28 cellular contexts compared by ENCODE assay signal in the genomic region with DNA sequence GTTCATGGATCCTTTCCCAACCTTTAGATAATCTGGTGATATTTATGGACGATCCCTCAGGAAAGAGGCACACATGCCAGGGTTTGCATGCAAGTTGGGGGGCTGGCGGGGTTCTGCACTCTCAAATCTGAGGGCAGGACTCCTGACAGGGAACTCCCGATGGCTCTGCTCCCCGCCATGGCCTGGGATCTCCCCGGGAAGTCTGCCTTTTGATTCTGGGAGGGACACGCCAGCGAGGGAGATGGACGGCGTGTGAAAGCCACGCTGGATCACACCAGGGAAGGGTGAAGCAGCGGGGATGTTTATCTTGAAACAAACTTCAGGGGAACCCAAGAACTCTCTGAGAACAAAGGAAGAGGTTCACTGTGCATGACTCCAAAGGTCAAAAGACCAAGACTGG. TPM values are rescaled to one million over a fixed set of nuclear protein-coding genes. Genes with fewer than 3 reads are reported as not detected.
DNase-seq lines count a peak whose midpoint lies in the region; ATAC-seq and TF ChIP-seq lines count a peak whose summit lies in the region.
"Had no signal": no experiment of that assay in that cellular context is flagged by ENCODE, and none has a peak within 500 bp of the region (broad histone marks: within the 10 kb centered on the region; RNA-seq: fewer than 3 reads in every experiment).

No MANE protein-coding gene starts in this region.

- peak overlapping the region; percentile 56 for H3K4me3 Mint-ChIP-seq in dendritic cell treated with granulocyte-macrophage colony-stimulating factor and Interleukin-4, amounts not matched to agents 40 ng/mL and 50 ng/mL, for 4 days
- no peak overlapping the region for H3K4me3 Mint-ChIP-seq in activated CD8-positive, alpha-beta T cell treated with anti-CD3 and anti-CD28 coated beads for 36 hours
- H3K4me3 Mint-ChIP-seq: activated CD4-positive, alpha-beta memory T cell treated with anti-CD3 and anti-CD28 coated beads for 36 hours; activated naive CD4-positive, alpha-beta T cell treated with anti-CD3 and anti-CD28 coated beads, Interleukin-2, amount 10 ng/mL, durations not matched to agents 7 days and 5 days; HFFc6; neural crest cell had no signal

- H3K9me3 Mint-ChIP-seq in dendritic cell treated with granulocyte-macrophage colony-stimulating factor and Interleukin-4, amounts not matched to agents 40 ng/mL and 50 ng/mL, for 4 days = no peaks in the 10 kb centered on the region
- no peaks in the 10 kb centered on the region for H3K9me3 Mint-ChIP-seq in activated CD8-positive, alpha-beta T cell treated with anti-CD3 and anti-CD28 coated beads for 36 hours
- H3K9me3 Mint-ChIP-seq: activated CD4-positive, alpha-beta memory T cell treated with anti-CD3 and anti-CD28 coated beads for 36 hours; activated naive CD4-positive, alpha-beta T cell treated with anti-CD3 and anti-CD28 coated beads, Interleukin-2, amount 10 ng/mL, durations not matched to agents 7 days and 5 days; HFFc6; neural crest cell had no signal

- peaks cover 71% of the 10 kb centered on the region for H3K36me3 Mint-ChIP-seq in dendritic cell treated with granulocyte-macrophage colony-stimulating factor and Interleukin-4, amounts not matched to agents 40 ng/mL and 50 ng/mL, for 4 days (ENCODE audit: low read depth)
- H3K36me3 Mint-ChIP-seq in activated CD8-positive, alpha-beta T cell treated with anti-CD3 and anti-CD28 coated beads for 36 hours (ENCODE audit: low read depth) = no peaks in the 10 kb centered on the region
- H3K36me3 Mint-ChIP-seq: activated CD4-positive, alpha-beta memory T cell treated with anti-CD3 and anti-CD28 coated beads for 36 hours; activated naive CD4-positive, alpha-beta T cell treated with anti-CD3 and anti-CD28 coated beads, Interleukin-2, amount 10 ng/mL, durations not matched to agents 7 days and 5 days had no signal

- ATAC-seq in GM21717 (IDR thresholded peaks at IDR 0.05; ENCODE audit: unreplicated experiment) = no peak
- ATAC-seq in activated CD8-positive, alpha-beta T cell treated with anti-CD3 and anti-CD28 coated beads for 36 hours = no peak
- no peak for ATAC-seq in HG03469 (IDR thresholded peaks at IDR 0.05; ENCODE audit: unreplicated experiment)
- ATAC-seq: body of pancreas had no signal

- no peaks in the 10 kb centered on the region for H3K36me3 ChIP-seq in DOHH2 (ENCODE audit: control insufficient read depth, low read length)
- H3K36me3 ChIP-seq in OCI-LY3 (replicated peaks; ENCODE audit: low read depth, low read length) = peaks cover 3% of the 10 kb centered on the region
- peaks cover 0 to 39% (median 11%) of the 10 kb centered on the region in 6 donors for H3K36me3 ChIP-seq in spleen
- H3K36me3 ChIP-seq: MG63 had no signal

- CTCF ChIA-PET in activated CD8-positive, alpha-beta T cell treated with anti-CD3 and anti-CD28 coated beads for 36 hours (lab: Charles Lee) = no interaction called here

- H3K4me2 ChIP-seq in DOHH2 (ENCODE audit: low read length) (peak overlapping the region; percentile 58), OCI-LY3 (ENCODE audit: low read length) (peak overlapping the region; percentile 96)
- H3K4me2 ChIP-seq: KMS-11 had no signal

- TF ChIP-seq CTCF in DOHH2 (IDR thresholded peaks at IDR 0.05; ENCODE audit: low read depth, low read length, poor library complexity, severe bottlenecking) (no peak), OCI-LY3 (IDR thresholded peaks at IDR 0.05; ENCODE audit: low read depth, low read length) (no peak), spleen (IDR thresholded peaks at IDR 0.05 in 8 of 11, conservative IDR thresholded peaks at IDR 0.05 in 3 of 11) (no peak)
- TF ChIP-seq CTCF in activated CD8-positive, alpha-beta T cell treated with anti-CD3 and anti-CD28 coated beads for 36 hours (IDR thresholded peaks at IDR 0.05) = no peak

- peaks cover 29% of the 10 kb centered on the region for H3K4me1 ChIP-seq in DOHH2 (ENCODE audit: control insufficient read depth, low read length)
- peaks cover 43% of the 10 kb centered on the region for H3K4me1 ChIP-seq in OCI-LY3 (ENCODE audit: low read length)
- peaks cover 14 to 51% (median 39%) of the 10 kb centered on the region in 6 donors for H3K4me1 ChIP-seq in spleen
- H3K4me1 ChIP-seq: BE2C, body of pancreas, transverse colon had no signal

- no peaks in the 10 kb centered on the region for H3K9me2 ChIP-seq in DOHH2 (replicated peaks; ENCODE audit: control insufficient read depth, low read length)

- H3K4me3 ChIP-seq in DOHH2 (ENCODE audit: low read length) (peak overlapping the region; percentile 46), OCI-LY3 (ENCODE audit: low read length) (peak overlapping the region; percentile 71), spleen (peak overlapping the region in 1 of 8 donors; percentile 33)
- H3K4me3 ChIP-seq: adrenal gland, body of pancreas, MG63, transverse colon had no signal

- H2AFZ ChIP-seq in OCI-LY3 (ENCODE audit: low read depth, low read length) = no peak overlapping the region

- no peaks in the 10 kb centered on the region for H3K79me2 ChIP-seq in DOHH2 (ENCODE audit: control insufficient read depth, low read length)
- no peaks in the 10 kb centered on the region for H3K79me2 ChIP-seq in OCI-LY3 (ENCODE audit: low read length)

- H3K9ac ChIP-seq in OCI-LY3 (ENCODE audit: low read length) = peak overlapping the region; percentile 16; the same call in 1 of the 2 replicates
- H3K9ac ChIP-seq: KMS-11 had no signal

- DNase-seq in spleen = peak; percentile 80
- no peak for DNase-seq in activated CD8-positive, alpha-beta T cell treated with anti-CD3 and anti-CD28 coated beads for 36 hours
- no peak for DNase-seq in DMS79 (lab: John Stamatoyannopoulos, UW)
- DNase-seq: activated CD4-positive, alpha-beta memory T cell treated with anti-CD3 and anti-CD28 coated beads for 36 hours; activated CD4-positive, alpha-beta T cell treated with anti-CD3 and anti-CD28 coated beads for 1 hour; activated CD8-positive, alpha-beta memory T cell treated with anti-CD3 and anti-CD28 coated beads, Interleukin-2, amount 50 U/mL, for 4 hours; activated naive CD4-positive, alpha-beta T cell treated with anti-CD3 and anti-CD28 coated beads, Interleukin-2, amount 10 ng/mL, durations not matched to agents 7 days and 5 days; BE2C; HFFc6; hippocampal formation; left colon; mammary epithelial cell; MG63; NCI-H1105 treated with DMSO at 0.1 percent for 48 hours; NCI-H1930; NCI-H2171 treated with DMSO at 0.1 percent for 48 hours; NCI-H524 treated with DMSO at 0.1 percent for 48 hours; T-helper 1 cell had no signal

- H3K4me1 Mint-ChIP-seq in dendritic cell treated with granulocyte-macrophage colony-stimulating factor and Interleukin-4, amounts not matched to agents 40 ng/mL and 50 ng/mL, for 4 days (ENCODE audit: low read depth) = peaks cover 78% of the 10 kb centered on the region
- peaks cover 3% of the 10 kb centered on the region for H3K4me1 Mint-ChIP-seq in activated CD8-positive, alpha-beta T cell treated with anti-CD3 and anti-CD28 coated beads for 36 hours (ENCODE audit: low read depth)
- H3K4me1 Mint-ChIP-seq: activated naive CD4-positive, alpha-beta T cell treated with anti-CD3 and anti-CD28 coated beads, Interleukin-2, amount 10 ng/mL, durations not matched to agents 7 days and 5 days had no signal

- H3K27ac Mint-ChIP-seq in dendritic cell treated with granulocyte-macrophage colony-stimulating factor and Interleukin-4, amounts not matched to agents 40 ng/mL and 50 ng/mL, for 4 days = peak overlapping the region; percentile 91
- no peak overlapping the region for H3K27ac Mint-ChIP-seq in activated CD8-positive, alpha-beta T cell treated with anti-CD3 and anti-CD28 coated beads for 36 hours
- H3K27ac Mint-ChIP-seq: activated CD4-positive, alpha-beta memory T cell treated with anti-CD3 and anti-CD28 coated beads for 36 hours; HFFc6 had no signal

- intact Hi-C loops in dendritic cell treated with granulocyte-macrophage colony-stimulating factor and Interleukin-4, amounts not matched to agents 40 ng/mL and 50 ng/mL, for 4 days (cut with micrococcal nuclease) = loop anchor here (5.0 kb wide), 1 partner anchor 87 kb away; the partner anchor contains the start of gene GOLGA5
- intact Hi-C loops in spleen (cut with DNase I; ENCODE audit: low total_unique reads) = no loop called here
- intact Hi-C loops in activated CD8-positive, alpha-beta T cell treated with anti-CD3 and anti-CD28 coated beads for 36 hours (cut with micrococcal nuclease) = no loop called here

- no peaks in the 10 kb centered on the region for H3K27me3 ChIP-seq in DOHH2 (ENCODE audit: control insufficient read depth, low read length)
- H3K27me3 ChIP-seq in OCI-LY3 (ENCODE audit: low read depth, low read length) = peaks cover 33% of the 10 kb centered on the region
- no peaks in the 10 kb centered on the region for H3K27me3 ChIP-seq in spleen (replicated peaks in 1 of 7)
- H3K27me3 ChIP-seq: adrenal gland, BE2C, body of pancreas, MG63, transverse colon had no signal

- no peaks in the 10 kb centered on the region for H3K9me3 ChIP-seq in DOHH2 (ENCODE audit: control insufficient read depth, insufficient read depth, low read length)
- no peaks in the 10 kb centered on the region for H3K9me3 ChIP-seq in OCI-LY3 (ENCODE audit: insufficient read depth, low read length)
- no peaks in the 10 kb centered on the region for H3K9me3 ChIP-seq in spleen
- H3K9me3 ChIP-seq: adrenal gland, BE2C, body of pancreas, MG63, transverse colon had no signal

- H3K27ac ChIP-seq in DOHH2 (ENCODE audit: low read depth, low read length) (no peak overlapping the region), OCI-LY3 (ENCODE audit: low read length) (peak overlapping the region; percentile 64), spleen (peak overlapping the region in 6 of 8 donors; percentile 41 to 84 (median 72))
- H3K27ac ChIP-seq: body of pancreas, KMS-11 had no signal

- no peaks in the 10 kb centered on the region for H3F3A ChIP-seq in DOHH2 (ENCODE audit: control insufficient read depth, insufficient read depth)

- H4K20me1 ChIP-seq in DOHH2 (ENCODE audit: control insufficient read depth, insufficient read depth, low read depth, low read length) (no peaks in the 10 kb centered on the region), OCI-LY3 (ENCODE audit: insufficient read depth, low read length) (no peaks in the 10 kb centered on the region; the same call in 1 of the 2 replicates)

- H3K27me3 Mint-ChIP-seq in dendritic cell treated with granulocyte-macrophage colony-stimulating factor and Interleukin-4, amounts not matched to agents 40 ng/mL and 50 ng/mL, for 4 days = no peaks in the 10 kb centered on the region
- peaks cover 1% of the 10 kb centered on the region for H3K27me3 Mint-ChIP-seq in activated CD8-positive, alpha-beta T cell treated with anti-CD3 and anti-CD28 coated beads for 36 hours

- POLR2A ChIA-PET in activated CD8-positive, alpha-beta T cell treated with anti-CD3 and anti-CD28 coated beads for 36 hours (lab: Charles Lee) = no interaction called here

- WGBS in spleen, 5 donors = 81 to 87% (median 85%) methylated on average over 11 of the region's 11 CpGs

- TF ChIP-seq POLR2A in spleen (IDR thresholded peaks at IDR 0.05) = no peak

RNA-seq across cellular contexts. Expression of gene LGMN, which starts 43.6 kb away (rescaled TPM):
- total RNA-seq in spleen = 100 to 1,000 TPM; 121 to 270 (median 258) TPM
- 10 to 100 TPM; 56.6 to 99.7 (median 84.0) TPM for polyA plus RNA-seq in spleen
- 1 to 10 TPM; 2.1 to 2.3 TPM for total RNA-seq in activated CD8-positive, alpha-beta T cell treated with anti-CD3 and anti-CD28 coated beads for 36 hours

Comparison
In these comparisons a context has a peak if more than half of its experiments do, and no peak if none do; other contexts are left out.
1. RNA of gene LGMN, which starts 43.6 kb away (total RNA-seq): 121 to 270 TPM in spleen; 2.1 to 2.3 TPM in activated CD8-positive, alpha-beta T cell treated with anti-CD3 and anti-CD28 coated beads for 36 hours; every median in the first group is over 10 times any median in the second.